1 cellular context compared by ENCODE assay signal in genomic region chr14:38003746-38004609, GRCh38.
TF ChIP-seq lines count a peak whose summit lies in the region.

No MANE protein-coding gene starts in this region.

TF ChIP-seq in GM23338, 12 proteins besides CTCF, POLR2A, EP300 and RAD21 (continued from another document):
- no peak for TF ChIP-seq REST (IDR thresholded peaks at IDR 0.05; ENCODE audit: unreplicated experiment)
- TF ChIP-seq STAT1 (IDR thresholded peaks at IDR 0.05; ENCODE audit: unreplicated experiment), result no peak
- no peak for TF ChIP-seq NANOG (IDR thresholded peaks at IDR 0.05; ENCODE audit: borderline replicate concordance)
TF ChIP-seq in GM23338: peak in this region for 0.
